In the genomic region with DNA sequence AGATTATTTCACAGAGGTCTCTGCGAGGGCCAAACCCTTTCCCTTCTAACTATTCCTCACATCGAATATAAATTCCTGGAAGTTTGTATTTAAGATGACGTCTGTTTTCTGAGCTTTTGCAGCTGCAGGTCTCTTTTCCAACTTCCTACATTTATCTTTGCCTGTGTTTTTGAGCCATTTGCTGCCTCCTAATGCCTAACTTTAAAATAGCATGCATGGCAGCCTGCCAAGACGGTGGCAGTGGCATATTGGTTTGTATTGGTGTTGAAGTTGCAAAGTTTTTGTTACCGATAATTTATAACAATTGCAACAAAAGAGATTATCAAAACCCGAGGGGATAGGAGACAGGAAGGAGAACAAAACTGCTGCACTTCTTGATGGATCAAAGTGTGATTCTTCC, we compare ENCODE assay signal across 9 cellular contexts.
DNase-seq lines count a peak whose midpoint lies in the region; ATAC-seq, FAIRE-seq and TF ChIP-seq lines count a peak whose summit lies in the region.
"Had no signal": no experiment of that assay in that cellular context is flagged by ENCODE, and none has a peak within 500 bp of the region (broad histone marks: within the 10 kb centered on the region; RNA-seq: fewer than 3 reads in every experiment).

No MANE protein-coding gene starts in this region.

- POLR2A ChIA-PET in OCI-LY7 (lab: Charles Lee): no interaction called here

- peak; percentile 73 for TF ChIP-seq RAD21 in Ishikawa (IDR thresholded peaks at IDR 0.05; ENCODE audit: low read depth)

- no peaks in the 10 kb centered on the region for H3K9me3 Mint-ChIP-seq in brain
- no peaks in the 10 kb centered on the region for H3K9me3 Mint-ChIP-seq in stimulated activated naive B cell treated with anti-CD40 and anti-IgM and Interleukin-4, amounts not matched to agents 10 μg/mL and 1 μg/mL and 100 μg/mL, for 72 hours

- no peaks in the 10 kb centered on the region for H3K9me2 ChIP-seq in OCI-LY7 (ENCODE audit: insufficient read depth, low read length)

- H3K36me3 ChIP-seq in OCI-LY7 (ENCODE audit: insufficient read depth, low read length) (no peaks in the 10 kb centered on the region), kidney (ENCODE audit: control insufficient read depth in 1 of 2, insufficient read depth in 2 of 2, low read length in 2 of 2) (no peaks in the 10 kb centered on the region)
- H3K36me3 ChIP-seq: BLaER1 had no signal

- H3K4me1 ChIP-seq in OCI-LY7 (ENCODE audit: insufficient read depth, low read length, poor library complexity, severe bottlenecking) (no peaks in the 10 kb centered on the region), kidney (ENCODE audit: control insufficient read depth in 1 of 2, insufficient read depth in 1 of 2, low read depth in 1 of 2, low read length in 2 of 2) (no peaks in the 10 kb centered on the region)
- H3K4me1 ChIP-seq: BLaER1 had no signal

- H3K27ac ChIP-seq in OCI-LY7 (ENCODE audit: low read depth, low read length, poor library complexity, severe bottlenecking) (no peak overlapping the region), kidney (ENCODE audit: low read depth in 2 of 2, low read length in 2 of 2) (no peak overlapping the region)
- H3K27ac ChIP-seq: BLaER1 had no signal

- H3K4me1 Mint-ChIP-seq in brain: peaks cover 55% of the 10 kb centered on the region
- H3K4me1 Mint-ChIP-seq in stimulated activated naive B cell treated with anti-CD40 and anti-IgM and Interleukin-4, amounts not matched to agents 10 μg/mL and 1 μg/mL and 100 μg/mL, for 72 hours: no peaks in the 10 kb centered on the region

- no peaks in the 10 kb centered on the region for H3K79me2 ChIP-seq in OCI-LY7 (ENCODE audit: insufficient read depth, low read depth, low read length)

- FAIRE-seq in kidney (lab: Jason Lieb, UNC): peak; percentile 41

- H3K4me2 ChIP-seq in OCI-LY7 (ENCODE audit: low read length): no peak overlapping the region
- H3K4me2 ChIP-seq: BLaER1 had no signal

- H4K20me1 ChIP-seq in OCI-LY7 (ENCODE audit: insufficient read depth, low read length): no peaks in the 10 kb centered on the region
- H4K20me1 ChIP-seq: BLaER1 had no signal

- TF ChIP-seq CTCF in OCI-LY7 (conservative IDR thresholded peaks at IDR 0.05; ENCODE audit: low read length) (peak; percentile 62), brain (conservative IDR thresholded peaks at IDR 0.05) (peak; percentile 70 to 80), kidney (IDR thresholded peaks at IDR 0.05; ENCODE audit: borderline replicate concordance, extremely low read depth, insufficient read depth) (peak; percentile 58)

- H3K9ac ChIP-seq in kidney (ENCODE audit: low read length in 2 of 2): no peak overlapping the region
- H3K9ac ChIP-seq: BLaER1 had no signal

- H3K27ac Mint-ChIP-seq in brain: peak overlapping the region in 1 of 5 experiments; percentile 3
- H3K27ac Mint-ChIP-seq in stimulated activated naive B cell treated with anti-CD40 and anti-IgM and Interleukin-4, amounts not matched to agents 10 μg/mL and 1 μg/mL and 100 μg/mL, for 72 hours: no peak overlapping the region

- TF ChIP-seq EP300 in Ishikawa (IDR thresholded peaks at IDR 0.05; ENCODE audit: borderline replicate concordance): no peak

- intact Hi-C loops in OCI-LY7 (cut with micrococcal nuclease; ENCODE audit: unreplicated experiment): loop anchor here (2.0 kb wide), 1 partner anchor 74 kb away; no protein-coding TSS in a partner anchor
- intact Hi-C loops in kidney (cut with DNase I): no loop called here

- H3K27me3 Mint-ChIP-seq in brain: peaks cover 3% of the 10 kb centered on the region
- no peaks in the 10 kb centered on the region for H3K27me3 Mint-ChIP-seq in stimulated activated naive B cell treated with anti-CD40 and anti-IgM and Interleukin-4, amounts not matched to agents 10 μg/mL and 1 μg/mL and 100 μg/mL, for 72 hours

- H3K4me3 ChIP-seq in OCI-LY7 (ENCODE audit: low read depth, low read length, poor library complexity, severe bottlenecking) (no peak overlapping the region), kidney (ENCODE audit: low read length in 2 of 2) (no peak overlapping the region)
- H3K4me3 ChIP-seq: BLaER1 had no signal

- no peaks in the 10 kb centered on the region for H3K36me3 Mint-ChIP-seq in brain
- no peaks in the 10 kb centered on the region for H3K36me3 Mint-ChIP-seq in stimulated activated naive B cell treated with anti-CD40 and anti-IgM and Interleukin-4, amounts not matched to agents 10 μg/mL and 1 μg/mL and 100 μg/mL, for 72 hours

- H3K4me3 Mint-ChIP-seq in brain: peak overlapping the region in 4 of 5 experiments; percentile 37 to 82 (median 76)
- no peak overlapping the region for H3K4me3 Mint-ChIP-seq in stimulated activated naive B cell treated with anti-CD40 and anti-IgM and Interleukin-4, amounts not matched to agents 10 μg/mL and 1 μg/mL and 100 μg/mL, for 72 hours

- no peak for ATAC-seq in stimulated activated naive B cell treated with anti-CD40 and anti-IgM and Interleukin-4, amounts not matched to agents 10 μg/mL and 1 μg/mL and 100 μg/mL, for 72 hours (replicated peaks)

- H3K9me3 ChIP-seq in OCI-LY7 (ENCODE audit: low read length) (no peaks in the 10 kb centered on the region), kidney (ENCODE audit: control insufficient read depth in 1 of 2, low read length in 2 of 2) (no peaks in the 10 kb centered on the region)
- H3K9me3 ChIP-seq: BLaER1 had no signal

- H2AFZ ChIP-seq in OCI-LY7 (ENCODE audit: low read length): no peak overlapping the region

- peak; percentile 56 to 81 for DNase-seq in NCI-H524 (lab: John Stamatoyannopoulos, UW)
- no peak for DNase-seq in NCI-H524 treated with DMSO at 0.1 percent for 48 hours (lab: John Stamatoyannopoulos, UW)
- peak; percentile 14 for DNase-seq in OCI-LY7 (ENCODE audit: low spot score)
- no peak for DNase-seq in kidney
- peak; percentile 37 for DNase-seq in stimulated activated CD4-positive, alpha-beta T cell treated with anti-CD3 and anti-CD28 coated beads, Interleukin-4, amount 100 ng/mL, for 24 hours
- no peak for DNase-seq in stimulated activated naive B cell treated with anti-CD40 and anti-IgM and Interleukin-4, amounts not matched to agents 10 μg/mL and 1 μg/mL and 100 μg/mL, for 72 hours

- CTCF ChIA-PET in OCI-LY7 (lab: Charles Lee; ENCODE audit: unreplicated experiment): no interaction called here

- no TSS peak for BruUV-seq in OCI-LY7 (replicated peaks; lab: Mats Ljungman, UMichigan)

TF ChIP-seq in Ishikawa, 13 proteins besides CTCF, POLR2A, EP300 and RAD21:
- no peak for TF ChIP-seq MAX (IDR thresholded peaks at IDR 0.05)
- TF ChIP-seq TAF1 (IDR thresholded peaks at IDR 0.05; ENCODE audit: low read depth): no peak
- no peak for TF ChIP-seq USF1 (IDR thresholded peaks at IDR 0.05)
- TF ChIP-seq TCF12 (IDR thresholded peaks at IDR 0.05; ENCODE audit: low read depth): no peak
- TF ChIP-seq NFIC (IDR thresholded peaks at IDR 0.05): peak; percentile 94
- TF ChIP-seq FOXM1 (IDR thresholded peaks at IDR 0.05; ENCODE audit: borderline replicate concordance, low read depth): no peak
- no peak for TF ChIP-seq EGR1 (IDR thresholded peaks at IDR 0.05)

Comparison
In these comparisons a context has a peak if more than half of its experiments do, and no peak if none do; other contexts are left out.
1. DNase-seq: peak in NCI-H524 (2 of 2), OCI-LY7 (single experiment) and stimulated activated CD4-positive, alpha-beta T cell treated with anti-CD3 and anti-CD28 coated beads, Interleukin-4, amount 100 ng/mL, for 24 hours (single experiment); none in NCI-H524 treated with DMSO at 0.1 percent for 48 hours (single experiment), kidney (single experiment) and stimulated activated naive B cell treated with anti-CD40 and anti-IgM and Interleukin-4, amounts not matched to agents 10 μg/mL and 1 μg/mL and 100 μg/mL, for 72 hours (single experiment).
2. H3K4me3 Mint-ChIP-seq: peak in brain (4 of 5); none in stimulated activated naive B cell treated with anti-CD40 and anti-IgM and Interleukin-4, amounts not matched to agents 10 μg/mL and 1 μg/mL and 100 μg/mL, for 72 hours (0 of 2).
3. Peak in every context shown above with its lines, with median percentiles within 50 percentile points of each other: CTCF ChIP-seq.